In the genomic region with DNA sequence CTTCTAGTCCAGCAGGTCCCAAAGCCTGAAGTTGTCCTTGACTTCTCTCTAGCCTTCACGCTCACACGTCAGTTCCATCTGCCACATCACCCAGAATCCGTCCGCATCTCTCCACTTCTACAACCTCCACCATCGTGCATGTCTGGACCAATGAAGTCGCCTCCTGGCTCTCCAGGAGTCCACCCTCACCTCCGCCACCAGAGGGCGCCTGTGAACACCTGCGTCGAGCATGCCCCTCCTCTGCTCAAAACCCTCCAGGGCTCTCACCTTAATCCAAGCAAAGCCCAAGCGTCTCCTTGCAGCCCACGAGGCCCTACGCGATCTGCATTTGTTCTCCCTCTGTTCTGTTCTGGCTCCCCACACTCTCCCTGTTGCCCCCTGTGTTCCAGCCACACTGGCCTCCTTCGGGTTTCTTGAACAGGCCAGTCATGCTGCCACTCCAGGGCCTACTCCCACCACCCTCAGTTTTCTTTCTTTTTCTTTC, we compare ENCODE assay signal across 8 cellular contexts. TPM values are rescaled to one million over a fixed set of nuclear protein-coding genes. Genes with fewer than 3 reads are reported as not detected.
DNase-seq lines count a peak whose midpoint lies in the region; ATAC-seq, FAIRE-seq and TF ChIP-seq lines count a peak whose summit lies in the region.

No MANE protein-coding gene starts in this region.

- H3K27me3 Mint-ChIP-seq in activated B cell treated with CpG ODN at 0.5 μM for 24 hours = no peaks in the 10 kb centered on the region

- 7% methylated on average over 14 of the region's 15 CpGs for WGBS in mammary epithelial cell (ENCODE audit: low coverage, missing lambda C conversion rate)

- POLR2A ChIA-PET in activated B cell treated with CpG ODN at 0.5 μM for 24 hours (lab: Charles Lee) = interaction anchor here (0.7 to 1.3 kb wide), 4 partner anchors 13 to 45 kb away, joined by 3 to 11 read pairs (median 4); partner anchors contain the start of genes ANKLE1, MRPL34 and OCEL1

- no peak overlapping the region for H3K27ac ChIP-seq in mammary epithelial cell (ENCODE audit: insufficient read depth, low read depth, low read length)

- peak; percentile 74 for TF ChIP-seq CTCF in activated B cell treated with CpG ODN at 0.5 μM for 24 hours (IDR thresholded peaks at IDR 0.05)
- TF ChIP-seq CTCF in mammary epithelial cell (conservative IDR thresholded peaks at IDR 0.05 in 1 of 2, IDR thresholded peaks at IDR 0.05 in 1 of 2; ENCODE audit: extremely low read depth in 1 of 2, insufficient read depth in 1 of 2, low read depth in 1 of 2, low read length in 2 of 2) = peak; percentile 93 to 98

- no peaks in the 10 kb centered on the region for H3K36me3 Mint-ChIP-seq in activated B cell treated with CpG ODN at 0.5 μM for 24 hours (ENCODE audit: low read depth)

- no peaks in the 10 kb centered on the region for H4K20me1 ChIP-seq in mammary epithelial cell (ENCODE audit: insufficient read depth, low read length)

- TF ChIP-seq POLR2A in GM12891 (IDR thresholded peaks at IDR 0.05; ENCODE audit: low read depth, low read length) = no peak

- intact Hi-C loops in activated B cell treated with CpG ODN at 0.5 μM for 24 hours (cut with micrococcal nuclease) (loop anchor here (1.0 kb wide), 5 partner anchors 21 to 205 kb away; partner anchors contain the start of gene MRPL34), mammary epithelial cell (cut with micrococcal nuclease) (loop anchor here (1.0 kb wide), 1 partner anchor 21 kb away; no protein-coding TSS in a partner anchor)

- H3K9me3 Mint-ChIP-seq in activated B cell treated with CpG ODN at 0.5 μM for 24 hours = no peaks in the 10 kb centered on the region

- DNase-seq in GM12891 (ENCODE audit: insufficient read length, low spot score) = peak; percentile 95
- DNase-seq in NCI-H345 treated with DMSO at 0.1 percent for 48 hours (lab: John Stamatoyannopoulos, UW; ENCODE audit: unreplicated experiment) = peak; percentile 31
- peak; percentile 83 for DNase-seq in activated B cell treated with CpG ODN at 0.5 μM for 24 hours
- DNase-seq in mammary epithelial cell = peak; percentile 66
- peak; percentile 90 for DNase-seq in left kidney (ENCODE audit: low read depth, low spot score)
- DNase-seq in stimulated activated CD4-positive, alpha-beta T cell treated with anti-CD3 and anti-CD28 coated beads, TNF-alpha, amount 100 ng/mL, for 4 hours (ENCODE audit: low read depth in 3 of 3) = peak; percentile 72 to 85 (median 85)

- H3K36me3 ChIP-seq in mammary epithelial cell (ENCODE audit: insufficient read depth, low read length) = no peaks in the 10 kb centered on the region

- no peaks in the 10 kb centered on the region for H3K27me3 ChIP-seq in mammary epithelial cell (ENCODE audit: insufficient read depth, low read length)

- in situ Hi-C loops in mammary epithelial cell (cut with MboI; ENCODE audit: low sequenced_read_pairs in 2 of 2) = no loop called here

- peak; percentile 96 for FAIRE-seq in GM12891 (lab: Jason Lieb, UNC)

- dilution Hi-C loops in mammary epithelial cell (cut with HindIII; ENCODE audit: low sequenced_read_pairs) = no loop called here

- CTCF ChIA-PET in activated B cell treated with CpG ODN at 0.5 μM for 24 hours (lab: Charles Lee) = interaction anchor here (0.8 to 2.9 kb wide), 8 partner anchors 11 to 205 kb away, joined by 3 to 19 read pairs (median 5); partner anchors contain the start of genes ANKLE1 and MRPL34
- CTCF ChIA-PET in mammary epithelial cell (lab: Charles Lee; ENCODE audit: low non-redundant PET) = interaction anchor here (0.7 kb wide), 1 partner anchor 26 kb away, joined by 5 read pairs; no protein-coding TSS in a partner anchor

- H3K4me2 ChIP-seq in mammary epithelial cell (ENCODE audit: insufficient read depth, low read depth, low read length) = no peak overlapping the region

- H3K4me3 Mint-ChIP-seq in activated B cell treated with CpG ODN at 0.5 μM for 24 hours = no peak overlapping the region

- no peak overlapping the region for H3K9ac ChIP-seq in mammary epithelial cell (ENCODE audit: insufficient read depth, low read length)

- H3K4me1 ChIP-seq in mammary epithelial cell (ENCODE audit: insufficient read depth, low read length) = no peaks in the 10 kb centered on the region

- peaks cover 11% of the 10 kb centered on the region for H3K4me1 Mint-ChIP-seq in activated B cell treated with CpG ODN at 0.5 μM for 24 hours

- H3K27ac Mint-ChIP-seq in activated B cell treated with CpG ODN at 0.5 μM for 24 hours = no peak overlapping the region

- no peak overlapping the region for H3K4me3 ChIP-seq in mammary epithelial cell (replicated peaks in 1 of 3; ENCODE audit: insufficient read depth in 1 of 3, low read depth in 2 of 3, low read length in 3 of 3)

- no TSS peak for BruUV-seq in mammary epithelial cell (replicated peaks; lab: Mats Ljungman, UMichigan)

- no peaks in the 10 kb centered on the region for H3K79me2 ChIP-seq in mammary epithelial cell (ENCODE audit: insufficient read depth, low read length)

- ATAC-seq in HG03064 (IDR thresholded peaks at IDR 0.05; ENCODE audit: low read depth, unreplicated experiment) = peak; percentile 66
- peak; percentile 100 for ATAC-seq in activated B cell treated with CpG ODN at 0.5 μM for 24 hours (ENCODE audit: low read depth)
- no peak for ATAC-seq in GM18519 (IDR thresholded peaks at IDR 0.05; ENCODE audit: low FRiP score, unreplicated experiment)

- no peaks in the 10 kb centered on the region for H3K9me3 ChIP-seq in mammary epithelial cell (replicated peaks; ENCODE audit: insufficient read depth, low read length)

- H2AFZ ChIP-seq in mammary epithelial cell (ENCODE audit: low read depth, low read length) = peak overlapping the region; percentile 50

TF ChIP-seq in GM12891, 5 proteins besides CTCF, POLR2A, EP300 and RAD21:
- TF ChIP-seq SPI1 (IDR thresholded peaks at IDR 0.05; ENCODE audit: low read depth, low read length) (no peak), PAX5 (IDR thresholded peaks at IDR 0.05; ENCODE audit: insufficient read depth, low read length, severe bottlenecking) (no peak), POU2F2 (IDR thresholded peaks at IDR 0.05; ENCODE audit: low read depth, low read length) (no peak), TAF1 (IDR thresholded peaks at IDR 0.05; ENCODE audit: low read depth, low read length) (no peak), POLR2AphosphoS5 (IDR thresholded peaks at IDR 0.05; ENCODE audit: low read depth, low read length) (no peak)

RNA-seq across cellular contexts. Expression of gene USHBP1, which starts 3.7 kb away (rescaled TPM):
- 0.17 TPM for polyA plus RNA-seq in GM12891 (2012; ENCODE audit: low read depth, missing spikeins)
- total RNA-seq in activated B cell treated with CpG ODN at 0.5 μM for 24 hours (0.42 and 0.44 TPM in 2 replicates), mammary epithelial cell (not detected)
- polyA plus RNA-seq in mammary epithelial cell = not detected
- polyA minus RNA-seq in mammary epithelial cell = not detected

RNA-seq across cellular contexts. Expression of gene BABAM1, which starts 6.4 kb away (rescaled TPM):
- 71.7 TPM for polyA plus RNA-seq in GM12891 (2012; ENCODE audit: low read depth, missing spikeins)
- total RNA-seq in activated B cell treated with CpG ODN at 0.5 μM for 24 hours (121 and 135 TPM in 2 replicates), mammary epithelial cell (10 to 100 TPM; 59.0 to 70.7 TPM)
- 94.5 TPM for polyA plus RNA-seq in mammary epithelial cell
- polyA minus RNA-seq in mammary epithelial cell = 26.3 TPM

RNA-seq across cellular contexts. Expression of gene NR2F6, which starts 15.2 kb away (rescaled TPM):
- 2.6 TPM for polyA plus RNA-seq in GM12891 (2012; ENCODE audit: low read depth, missing spikeins)
- total RNA-seq in activated B cell treated with CpG ODN at 0.5 μM for 24 hours = 4.3 and 4.6 TPM in 2 replicates
- total RNA-seq in mammary epithelial cell = 10 to 100 TPM; 41.1 to 48.8 TPM
- polyA plus RNA-seq in mammary epithelial cell = 25.3 TPM
- polyA minus RNA-seq in mammary epithelial cell = 15.9 TPM

RNA-seq across cellular contexts. Expression of gene ANKLE1, which starts 20.8 kb away (rescaled TPM):
- polyA plus RNA-seq in GM12891 (2012; ENCODE audit: low read depth, missing spikeins) = 3.8 TPM
- total RNA-seq in activated B cell treated with CpG ODN at 0.5 μM for 24 hours (7.9 and 9.1 TPM in 2 replicates), mammary epithelial cell (under 1 TPM; 0.47 to 0.50 TPM)
- 0.24 TPM for polyA plus RNA-seq in mammary epithelial cell
- not detected for polyA minus RNA-seq in mammary epithelial cell

RNA-seq across cellular contexts. Expression of gene OCEL1, which starts 34.9 kb away (rescaled TPM):
- 10.6 TPM for polyA plus RNA-seq in GM12891 (2012; ENCODE audit: low read depth, missing spikeins)
- total RNA-seq in activated B cell treated with CpG ODN at 0.5 μM for 24 hours (22.4 and 25.8 TPM in 2 replicates), mammary epithelial cell (10 to 100 TPM in 1 of 2 donors, 1 to 10 TPM in 1; 2.5 to 16.0 TPM)
- polyA plus RNA-seq in mammary epithelial cell = 6.1 TPM
- polyA minus RNA-seq in mammary epithelial cell = 9.7 TPM

Comparison
In these comparisons a context has a peak if more than half of its experiments do, and no peak if none do; other contexts are left out.
1. DNase-seq: peak in every context shown above with its lines; median percentile 95 in GM12891; 90 in left kidney; 85 in stimulated activated CD4-positive, alpha-beta T cell treated with anti-CD3 and anti-CD28 coated beads, TNF-alpha, amount 100 ng/mL, for 4 hours; 83 in activated B cell treated with CpG ODN at 0.5 μM for 24 hours; 66 in mammary epithelial cell; 31 in NCI-H345 treated with DMSO at 0.1 percent for 48 hours.